Comparison of ENCODE assay signal across 23 cellular contexts in the genomic region with DNA sequence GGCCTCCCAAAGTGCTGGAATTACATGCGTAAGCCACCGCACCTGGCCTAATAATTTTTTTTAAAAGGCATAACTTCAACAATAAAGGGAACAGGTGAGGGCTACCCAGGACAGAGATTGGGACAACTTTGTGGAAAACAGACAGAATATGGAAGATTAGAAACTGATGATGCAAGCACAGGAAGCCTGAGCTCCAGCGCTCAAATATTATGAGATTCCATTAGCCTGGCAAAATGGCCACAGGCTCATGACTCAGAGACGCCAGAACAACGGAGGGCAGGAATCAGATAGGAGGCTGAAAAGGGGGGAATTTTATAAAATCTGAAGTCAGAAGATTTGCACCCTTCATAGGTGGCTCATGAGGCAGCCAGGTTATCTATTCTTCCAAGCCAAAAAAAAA.
DNase-seq lines count a peak whose midpoint lies in the region; ATAC-seq and TF ChIP-seq lines count a peak whose summit lies in the region.
"Had no signal": no experiment of that assay in that cellular context is flagged by ENCODE, and none has a peak within 500 bp of the region (broad histone marks: within the 10 kb centered on the region; RNA-seq: fewer than 3 reads in every experiment).

No MANE protein-coding gene starts in this region.

- no peak overlapping the region for H2AFZ ChIP-seq in H9 (ENCODE audit: low read length)

- no peaks in the 10 kb centered on the region for H3K79me1 ChIP-seq in H9 (ENCODE audit: insufficient read depth, low read depth, low read length, poor library complexity, severe bottlenecking)

- no peak overlapping the region for H2BK12ac ChIP-seq in H9 (ENCODE audit: insufficient read length, low read depth, low read length)

- H3K9me3 Mint-ChIP-seq in H9 = no peaks in the 10 kb centered on the region; a peak in 1 of 5 replicates
- no peaks in the 10 kb centered on the region for H3K9me3 Mint-ChIP-seq in activated T-helper 17 cell treated with anti-CD3 and anti-CD28 coated beads, Interleukin-2, amount 50 U/mL, for 72 hours
- H3K9me3 Mint-ChIP-seq: activated CD8-positive, alpha-beta T cell treated with anti-CD3 and anti-CD28 coated beads for 36 hours; IgD-negative memory B cell; T-cell had no signal

- no peak overlapping the region for H3K4me2 ChIP-seq in H9 (ENCODE audit: insufficient read depth, insufficient read length, low read length)

- no peak overlapping the region for H3K18ac ChIP-seq in H9 (ENCODE audit: insufficient read length, low read depth, low read length)

- H4K20me1 ChIP-seq in H9 (ENCODE audit: control insufficient read depth, insufficient read depth, insufficient read length) = no peaks in the 10 kb centered on the region

- no peak overlapping the region for H2AK5ac ChIP-seq in H9 (ENCODE audit: insufficient read length, low read length)

- no peak overlapping the region for H4K8ac ChIP-seq in H9 (replicated peaks; ENCODE audit: insufficient read length, low read depth, low read length)

- H4K5ac ChIP-seq in H9 (ENCODE audit: insufficient read length, low read depth, low read length) = no peak overlapping the region

- no peak overlapping the region for H4K91ac ChIP-seq in H9 (ENCODE audit: insufficient read length, low read depth, low read length)

- no peak overlapping the region for H3K14ac ChIP-seq in H9 (ENCODE audit: insufficient read depth, low read length)

- H2BK5ac ChIP-seq in H9 (ENCODE audit: insufficient read length, low read length) = no peak overlapping the region

- H3K56ac ChIP-seq in H9 (ENCODE audit: insufficient read length, low read depth, low read length) = no peak overlapping the region

- no peaks in the 10 kb centered on the region for H3K27me3 Mint-ChIP-seq in H9 (ENCODE audit: low read depth)
- no peaks in the 10 kb centered on the region for H3K27me3 Mint-ChIP-seq in activated T-helper 17 cell treated with anti-CD3 and anti-CD28 coated beads, Interleukin-2, amount 50 U/mL, for 72 hours
- H3K27me3 Mint-ChIP-seq: activated CD8-positive, alpha-beta T cell treated with anti-CD3 and anti-CD28 coated beads for 36 hours; IgD-negative memory B cell; naive thymus-derived CD8-positive, alpha-beta T cell; T-cell had no signal

- no peaks in the 10 kb centered on the region; the same call in 1 of the 2 replicates for H3K79me2 ChIP-seq in H9 (ENCODE audit: insufficient read depth, low read length)

- no peaks in the 10 kb centered on the region for H3K23me2 ChIP-seq in H9 (ENCODE audit: insufficient read length, low read depth, low read length, poor library complexity, severe bottlenecking)

- no peak overlapping the region for H2BK15ac ChIP-seq in H9 (ENCODE audit: low read depth, low read length)

- H3K27ac Mint-ChIP-seq in H9 = peak overlapping the region; percentile 9 to 90 (median 86); a peak in 5 of 7 replicates
- peak overlapping the region; percentile 32 for H3K27ac Mint-ChIP-seq in activated T-helper 17 cell treated with anti-CD3 and anti-CD28 coated beads, Interleukin-2, amount 50 U/mL, for 72 hours
- H3K27ac Mint-ChIP-seq: activated CD8-positive, alpha-beta T cell treated with anti-CD3 and anti-CD28 coated beads for 36 hours; T-cell had no signal

- H3K27ac ChIP-seq in H9 (ENCODE audit: insufficient read length, low read depth, low read length) (no peak overlapping the region), coronary artery (no peak overlapping the region)
- H3K27ac ChIP-seq: esophagus squamous epithelium, testis had no signal

- peaks cover 24 to 40% of the 10 kb centered on the region in 2 experiments for H3K4me1 Mint-ChIP-seq in H9
- H3K4me1 Mint-ChIP-seq in activated T-helper 17 cell treated with anti-CD3 and anti-CD28 coated beads, Interleukin-2, amount 50 U/mL, for 72 hours = peaks cover 32% of the 10 kb centered on the region

- WGBS in H9 (ENCODE audit: extremely low coverage, insufficient read length, low lambda C conversion rate) = no CpG with 5 or more reads among the region's 5 CpGs

- ATAC-seq in activated T-helper 17 cell treated with anti-CD3 and anti-CD28 coated beads, Interleukin-2, amount 50 U/mL, for 72 hours (replicated peaks) = no peak
- ATAC-seq in GM21526 (IDR thresholded peaks at IDR 0.05; ENCODE audit: low FRiP score, unreplicated experiment) = no peak
- ATAC-seq: activated CD8-positive, alpha-beta T cell treated with anti-CD3 and anti-CD28 coated beads for 36 hours; left ventricle myocardium superior; naive thymus-derived CD8-positive, alpha-beta T cell; stimulated activated naive CD8-positive, alpha-beta T cell treated with anti-CD3 and anti-CD28 coated beads, Interleukin-15, Interleukin-2, amounts not matched to agents 100 U/mL and 50 U/mL, for 24 hours; T-cell had no signal

- TF ChIP-seq CTCF in H9 (conservative IDR thresholded peaks at IDR 0.05) (no peak), fibroblast of pulmonary artery (IDR thresholded peaks at IDR 0.05; ENCODE audit: low read length, missing control alignments) (no peak), coronary artery (IDR thresholded peaks at IDR 0.05) (no peak)

- H3K9ac ChIP-seq in H9 (ENCODE audit: extremely low read depth, insufficient read length, low read length) = no peak overlapping the region

- H3K4me1 ChIP-seq in H9 (ENCODE audit: insufficient read depth, low read length) = no peaks in the 10 kb centered on the region; the same call in 1 of the 2 replicates

- no peak overlapping the region for H3T11ph ChIP-seq in H9 (ENCODE audit: low read length)

- no peak overlapping the region for H3K4ac ChIP-seq in H9 (ENCODE audit: low read depth, low read length)

- no peaks in the 10 kb centered on the region for H3K9me3 ChIP-seq in H9 (ENCODE audit: control insufficient read depth, low read depth, low read length)
- H3K9me3 ChIP-seq: esophagus squamous epithelium, testis had no signal

- H3K36me3 Mint-ChIP-seq in H9 (ENCODE audit: insufficient read depth in 1 of 3, low read depth in 3 of 3) = peaks cover 0 to 4% (median 0%) of the 10 kb centered on the region in 3 experiments; a peak in 2 of 7 replicates
- no peaks in the 10 kb centered on the region for H3K36me3 Mint-ChIP-seq in activated T-helper 17 cell treated with anti-CD3 and anti-CD28 coated beads, Interleukin-2, amount 50 U/mL, for 72 hours (ENCODE audit: low read depth)
- H3K36me3 Mint-ChIP-seq: CD14-positive monocyte had no signal

- no peaks in the 10 kb centered on the region for H3K27me3 ChIP-seq in H9 (ENCODE audit: insufficient read depth, low read length)
- H3K27me3 ChIP-seq: esophagus squamous epithelium, testis had no signal

- H3K4me3 ChIP-seq in fibroblast of pulmonary artery (replicated peaks; ENCODE audit: low read depth, low read length) (no peak overlapping the region), coronary artery (no peak overlapping the region)
- H3K4me3 ChIP-seq: esophagus squamous epithelium, testis had no signal

- H2BK20ac ChIP-seq in H9 (ENCODE audit: low read depth, low read length, poor library complexity, severe bottlenecking) = no peak overlapping the region

- H3K4me3 Mint-ChIP-seq in H9 = no peak overlapping the region
- H3K4me3 Mint-ChIP-seq in activated T-helper 17 cell treated with anti-CD3 and anti-CD28 coated beads, Interleukin-2, amount 50 U/mL, for 72 hours = peak overlapping the region; percentile 35
- H3K4me3 Mint-ChIP-seq: activated CD8-positive, alpha-beta T cell treated with anti-CD3 and anti-CD28 coated beads for 36 hours; CD14-positive monocyte; IgD-negative memory B cell; naive thymus-derived CD8-positive, alpha-beta T cell had no signal

- no peak overlapping the region for H2BK120ac ChIP-seq in H9 (ENCODE audit: low read depth, low read length, poor library complexity, severe bottlenecking)

- DNase-seq in Daoy (ENCODE audit: low read depth) (peak; percentile 65), H9 (no peak), fibroblast of pulmonary artery (ENCODE audit: low read depth) (peak; percentile 56), coronary artery (ENCODE audit: low spot score) (no peak), NCI-H345 (lab: John Stamatoyannopoulos, UW) (no peak)
- DNase-seq: activated CD4-positive, CD25-positive, alpha-beta regulatory T cell; activated CD8-positive, alpha-beta T cell treated with anti-CD3 and anti-CD28 coated beads for 36 hours; activated gamma-delta T cell treated with Interleukin-2 at 50 U/mL for 16 hours; cortex of kidney; esophagus squamous epithelium; GOT3; left ventricle myocardium superior; naive thymus-derived CD8-positive, alpha-beta T cell; NCI-H1092 treated with DMSO at 0.1 percent for 48 hours; NCI-H1930; NCI-H748 treated with DMSO at 0.1 percent for 48 hours; stimulated activated naive CD8-positive, alpha-beta T cell treated with anti-CD3 and anti-CD28 coated beads, Interleukin-15, Interleukin-2, amounts not matched to agents 100 U/mL and 50 U/mL, for 24 hours; T-cell; testis had no signal

- no peak overlapping the region for H3K23ac ChIP-seq in H9 (ENCODE audit: insufficient read length, low read depth, low read length)

Comparison
In these comparisons a context has a peak if more than half of its experiments do, and no peak if none do; other contexts are left out.
1. DNase-seq: peak in Daoy (single experiment) and fibroblast of pulmonary artery (single experiment); none in H9 (single experiment), coronary artery (single experiment) and NCI-H345 (single experiment).